ENCODE assay signal across 1 cellular context in genomic region chr15:96491696-96492644, GRCh38.
A peak's percentile ranks its signal among the peaks of the same experiment; 100 is the strongest.
TF ChIP-seq lines count a peak whose summit lies in the region.

No MANE protein-coding gene starts in this region.

TF ChIP-seq in GM12878, 131 proteins besides CTCF, POLR2A, EP300 and RAD21:
- TF ChIP-seq SMARCA5 (IDR thresholded peaks at IDR 0.05) (peak; percentile 64), DPF2 (IDR thresholded peaks at IDR 0.05) (0 out of 2 replicates have a peak, but pooled peaks have one; percentile 29), LARP7 (IDR thresholded peaks at IDR 0.05) (0 out of 2 replicates have a peak, but pooled peaks have one; percentile 17)
